In the genomic region with DNA sequence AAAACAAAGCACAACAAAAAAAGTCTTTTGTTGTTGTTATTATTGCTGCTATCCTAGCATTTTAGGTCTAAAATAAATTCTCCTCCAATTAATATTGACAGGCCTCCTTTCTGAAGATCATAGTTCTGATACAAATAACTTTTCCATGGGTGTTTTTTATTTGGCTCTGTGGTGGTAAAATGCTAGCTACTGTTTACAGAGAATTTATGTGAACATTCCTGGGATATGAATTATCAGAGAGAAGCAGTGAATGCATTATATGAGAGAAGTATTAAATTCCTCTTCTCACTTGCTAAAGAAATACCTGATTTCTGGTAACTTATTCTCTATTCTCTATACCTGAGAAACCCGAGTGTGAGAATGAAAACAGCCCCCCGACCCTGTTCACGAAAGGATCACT, we compare ENCODE assay signal across 18 cellular contexts. TPM values are rescaled to one million over a fixed set of nuclear protein-coding genes. Genes with fewer than 3 reads are reported as not detected.
DNase-seq lines count a peak whose midpoint lies in the region; ATAC-seq and TF ChIP-seq lines count a peak whose summit lies in the region.
"Had no signal": no experiment of that assay in that cellular context is flagged by ENCODE, and none has a peak within 500 bp of the region (broad histone marks: within the 10 kb centered on the region; RNA-seq: fewer than 3 reads in every experiment).

No MANE protein-coding gene starts in this region.

- no peaks in the 10 kb centered on the region for H3K27me3 Mint-ChIP-seq in HFFc6 (ENCODE audit: insufficient read depth)

- H3K27ac Mint-ChIP-seq in HFFc6: peak overlapping the region; percentile 57
- H3K27ac Mint-ChIP-seq: B cell; CD4-positive, alpha-beta T cell; GM23338 had no signal

- H3K4me2 ChIP-seq in osteoblast (ENCODE audit: insufficient read depth, low read length): peak overlapping the region; percentile 6
- H3K4me2 ChIP-seq: GM23338 had no signal

- H3K9me3 ChIP-seq in SK-N-MC (ENCODE audit: low read depth, low read length) (no peaks in the 10 kb centered on the region), osteoblast (ENCODE audit: low read depth, low read length) (no peaks in the 10 kb centered on the region)

- peaks cover 4% of the 10 kb centered on the region for H3K27me3 ChIP-seq in osteoblast (ENCODE audit: insufficient read depth, low read length)

- peaks cover 40% of the 10 kb centered on the region for H3K4me1 ChIP-seq in osteoblast (ENCODE audit: insufficient read depth, low read length)

- H2AFZ ChIP-seq in osteoblast (ENCODE audit: low read length): no peak overlapping the region
- H2AFZ ChIP-seq: GM23338 had no signal

- no peak overlapping the region for H3K9ac ChIP-seq in SK-N-MC (ENCODE audit: insufficient read length)

- peaks cover 75% of the 10 kb centered on the region for H3K4me1 Mint-ChIP-seq in HFFc6 (ENCODE audit: low read depth)
- H3K4me1 Mint-ChIP-seq: B cell had no signal

- ATAC-seq in GM21737 (IDR thresholded peaks at IDR 0.05; ENCODE audit: unreplicated experiment) (no peak), GM18858 (IDR thresholded peaks at IDR 0.05; ENCODE audit: unreplicated experiment) (no peak)
- ATAC-seq: GM23338, K562 had no signal

- H4K20me1 ChIP-seq in osteoblast (ENCODE audit: insufficient read depth, low read length): no peaks in the 10 kb centered on the region

- no peaks in the 10 kb centered on the region for H3K36me3 Mint-ChIP-seq in HFFc6 (ENCODE audit: low read depth)

- H3K9me3 Mint-ChIP-seq in HFFc6: no peaks in the 10 kb centered on the region
- H3K9me3 Mint-ChIP-seq: CD4-positive, alpha-beta T cell; GM23338 had no signal

- TF ChIP-seq CTCF in HFFc6 (IDR thresholded peaks at IDR 0.05): no peak
- no peak for TF ChIP-seq CTCF in osteoblast (IDR thresholded peaks at IDR 0.05; ENCODE audit: extremely low read depth, low read depth, low read length)

- DNase-seq in ELR (ENCODE audit: low read depth): peak; percentile 34
- DNase-seq in HFFc6: no peak
- no peak for DNase-seq in SK-N-MC (ENCODE audit: low read depth, low spot score)
- no peak for DNase-seq in osteoblast (ENCODE audit: insufficient read length, low spot score, missing footprints)
- DNase-seq in GM19240 (ENCODE audit: insufficient read length, low spot score): no peak
- no peak for DNase-seq in NCI-H82 treated with DMSO at 0.1 percent for 48 hours (lab: John Stamatoyannopoulos, UW; ENCODE audit: unreplicated experiment)
- DNase-seq: C1 segment of cervical spinal cord; Calu3; CD4-positive, alpha-beta T cell; DMS 273 treated with DMSO at 0.1 percent for 48 hours; GDM1; H7 had no signal

- H3K36me3 ChIP-seq in SK-N-MC (ENCODE audit: insufficient read depth, low read length): no peaks in the 10 kb centered on the region
- H3K36me3 ChIP-seq in osteoblast (ENCODE audit: insufficient read depth, low read length): no peaks in the 10 kb centered on the region

- peak overlapping the region; percentile 40; the same call in 1 of the 2 replicates for H3K27ac ChIP-seq in SK-N-MC
- H3K27ac ChIP-seq in osteoblast (ENCODE audit: low read depth, low read length): no peak overlapping the region

- H3K4me3 ChIP-seq in SK-N-MC (no peak overlapping the region), osteoblast (ENCODE audit: insufficient read depth, low read length) (no peak overlapping the region)
- H3K4me3 ChIP-seq: GM23338, K562 had no signal

- no peaks in the 10 kb centered on the region for H3K79me2 ChIP-seq in osteoblast (ENCODE audit: insufficient read depth, low read length)

- H3K4me3 Mint-ChIP-seq in HFFc6: peak overlapping the region; percentile 62
- H3K4me3 Mint-ChIP-seq: B cell; CD4-positive, alpha-beta T cell; GM23338 had no signal

RNA-seq across cellular contexts. Expression of a gene that starts 57.5 kb away (rescaled TPM):
- total RNA-seq in HFFc6 (2021; fragmentation: NEBNext Ultra II Directional; extraction: Animal tissue kit (Norgen Biotek cat#: 25700)): not detected
- total RNA-seq in osteoblast: not detected in 2 replicates
- total RNA-seq: B cell; Calu3; CD4-positive, alpha-beta T cell; Daoy; GM23338; H7; K562 had no signal
